Comparison of ENCODE assay signal across 1 cellular context in genomic region chr12:132108211-132108832, GRCh38.
A peak's percentile ranks its signal among the peaks of the same experiment; 100 is the strongest.
TF ChIP-seq lines count a peak whose summit lies in the region.

No MANE protein-coding gene starts in this region.

TF ChIP-seq in K562, 482 proteins besides CTCF, POLR2A, EP300 and RAD21:
- TF ChIP-seq, protein P1, sequence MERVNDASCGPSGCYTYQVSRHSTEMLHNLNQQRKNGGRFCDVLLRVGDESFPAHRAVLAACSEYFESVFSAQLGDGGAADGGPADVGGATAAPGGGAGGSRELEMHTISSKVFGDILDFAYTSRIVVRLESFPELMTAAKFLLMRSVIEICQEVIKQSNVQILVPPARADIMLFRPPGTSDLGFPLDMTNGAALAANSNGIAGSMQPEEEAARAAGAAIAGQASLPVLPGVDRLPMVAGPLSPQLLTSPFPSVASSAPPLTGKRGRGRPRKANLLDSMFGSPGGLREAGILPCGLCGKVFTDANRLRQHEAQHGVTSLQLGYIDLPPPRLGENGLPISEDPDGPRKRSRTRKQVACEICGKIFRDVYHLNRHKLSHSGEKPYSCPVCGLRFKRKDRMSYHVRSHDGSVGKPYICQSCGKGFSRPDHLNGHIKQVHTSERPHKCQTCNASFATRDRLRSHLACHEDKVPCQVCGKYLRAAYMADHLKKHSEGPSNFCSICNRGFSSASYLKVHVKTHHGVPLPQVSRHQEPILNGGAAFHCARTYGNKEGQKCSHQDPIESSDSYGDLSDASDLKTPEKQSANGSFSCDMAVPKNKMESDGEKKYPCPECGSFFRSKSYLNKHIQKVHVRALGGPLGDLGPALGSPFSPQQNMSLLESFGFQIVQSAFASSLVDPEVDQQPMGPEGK (CRISPR knock-in tag; IDR thresholded peaks at IDR 0.05; ENCODE audit: borderline replicate concordance), result no peak
- TF ChIP-seq ZSCAN32 (CRISPR knock-in tag; IDR thresholded peaks at IDR 0.05), result no peak
- no peak for TF ChIP-seq SAFB2 (IDR thresholded peaks at IDR 0.05; ENCODE audit: borderline replicate concordance, low read depth, low read length, severe bottlenecking)
- TF ChIP-seq RFX1 (IDR thresholded peaks at IDR 0.05), result peak; percentile 87
